ENCODE assay signal across 18 cellular contexts in genomic region chr9:96554326-96554725, GRCh38.
DNase-seq lines count a peak whose midpoint lies in the region; ATAC-seq and TF ChIP-seq lines count a peak whose summit lies in the region.
"Had no signal": no experiment of that assay in that cellular context is flagged by ENCODE, and none has a peak within 500 bp of the region (broad histone marks: within the 10 kb centered on the region; RNA-seq: fewer than 3 reads in every experiment).

No MANE protein-coding gene starts in this region.

- peaks cover 0 to 13% of the 10 kb centered on the region in 2 donors for H3K27me3 Mint-ChIP-seq in natural killer cell treated with Interleukin-12 subunit alpha and Interleukin-12 subunit beta and Interleukin-15 and Interleukin-18, amount 100 ng/mL, for 72 hours
- H3K27me3 Mint-ChIP-seq in natural killer cell (ENCODE audit: low read depth in 2 of 2): peaks cover under 1 to 12% of the 10 kb centered on the region in 2 donors
- H3K27me3 Mint-ChIP-seq: activated CD4-positive, alpha-beta T cell treated with anti-CD3 and anti-CD28 coated beads, Interleukin-2, amount 10 ng/mL, durations not matched to agents 7 days and 5 days; stimulated activated memory B cell treated with anti-CD40 and anti-IgM and Interleukin-4, amounts not matched to agents 10 μg/mL and 1 μg/mL and 100 μg/mL, for 72 hours had no signal

- H3K27me3 ChIP-seq in adipocyte (replicated peaks; ENCODE audit: control insufficient read depth, insufficient read depth, low read length): no peaks in the 10 kb centered on the region
- no peaks in the 10 kb centered on the region for H3K27me3 ChIP-seq in tibial nerve
- H3K27me3 ChIP-seq: SJCRH30 had no signal

- H3K9me3 ChIP-seq in adipocyte (ENCODE audit: control insufficient read depth, low read length): no peaks in the 10 kb centered on the region
- H3K9me3 ChIP-seq in tibial nerve: no peaks in the 10 kb centered on the region

- H3K27ac Mint-ChIP-seq in natural killer cell treated with Interleukin-12 subunit alpha and Interleukin-12 subunit beta and Interleukin-15 and Interleukin-18, amount 100 ng/mL, for 72 hours: no peak overlapping the region
- no peak overlapping the region for H3K27ac Mint-ChIP-seq in natural killer cell
- H3K27ac Mint-ChIP-seq: activated CD4-positive, alpha-beta T cell treated with anti-CD3 and anti-CD28 coated beads, Interleukin-2, amount 10 ng/mL, durations not matched to agents 7 days and 5 days; CD8-positive, alpha-beta T cell had no signal

- TF ChIP-seq CTCF in natural killer cell (IDR thresholded peaks at IDR 0.05) (no peak), fibroblast of the aortic adventitia (IDR thresholded peaks at IDR 0.05; ENCODE audit: insufficient read depth, low read length) (no peak), tibial nerve (IDR thresholded peaks at IDR 0.05) (no peak), RWPE1 (conservative IDR thresholded peaks at IDR 0.05; ENCODE audit: low read depth) (no peak)

- intact Hi-C loops in natural killer cell (cut with micrococcal nuclease): no loop called here

- POLR2A ChIA-PET in RWPE1 (lab: Yijun Ruan, JAX; ENCODE audit: low non-redundant PET): no interaction called here

- WGBS in tibial nerve, 2 donors: 15 to 26% methylated on average over 1 of the region's 1 CpG

- H3K4me3 ChIP-seq in adipocyte (ENCODE audit: low read length): no peak overlapping the region
- no peak overlapping the region for H3K4me3 ChIP-seq in fibroblast of the aortic adventitia (ENCODE audit: low read depth, low read length)
- H3K4me3 ChIP-seq in tibial nerve: no peak overlapping the region
- H3K4me3 ChIP-seq: SJCRH30, skin epidermis had no signal

- H3K27ac ChIP-seq in tibial nerve (peak overlapping the region in 3 of 4 donors; percentile 34 to 92 (median 87)), RWPE1 (no peak overlapping the region)
- H3K27ac ChIP-seq: epithelial cell of prostate, SJCRH30 had no signal

- H3K36me3 Mint-ChIP-seq in natural killer cell treated with Interleukin-12 subunit alpha and Interleukin-12 subunit beta and Interleukin-15 and Interleukin-18, amount 100 ng/mL, for 72 hours: no peaks in the 10 kb centered on the region
- H3K36me3 Mint-ChIP-seq in natural killer cell: no peaks in the 10 kb centered on the region

- CTCF ChIA-PET in RWPE1 (lab: Yijun Ruan, JAX): no interaction called here

- peak overlapping the region; percentile 75 for H3K9ac ChIP-seq in adipocyte (ENCODE audit: low read length)

- no peak for DNase-seq in natural killer cell treated with Interleukin-12 subunit alpha and Interleukin-12 subunit beta and Interleukin-15 and Interleukin-18, amount 100 ng/mL, for 72 hours (ENCODE audit: low spot score)
- no peak for DNase-seq in natural killer cell
- DNase-seq in adipocyte (ENCODE audit: low read depth): peak; percentile 60
- peak; percentile 63 for DNase-seq in fibroblast of the aortic adventitia (ENCODE audit: low read depth)
- no peak for DNase-seq in tibial nerve (ENCODE audit: low spot score in 2 of 2)
- no peak for DNase-seq in RWPE1 (ENCODE audit: low spot score)
- DNase-seq: activated CD4-positive, alpha-beta T cell treated with anti-CD3 and anti-CD28 coated beads, Interleukin-2, amount 10 ng/mL, durations not matched to agents 7 days and 5 days; CD8-positive, alpha-beta T cell; cortex of kidney; midbrain; NCI-H1092 treated with DMSO at 0.1 percent for 48 hours; NCI-H226; SJCRH30 had no signal

- H3K4me1 Mint-ChIP-seq in natural killer cell treated with Interleukin-12 subunit alpha and Interleukin-12 subunit beta and Interleukin-15 and Interleukin-18, amount 100 ng/mL, for 72 hours (ENCODE audit: low read depth in 2 of 2): peaks cover 0 to 9% of the 10 kb centered on the region in 2 donors
- H3K4me1 Mint-ChIP-seq in natural killer cell: no peaks in the 10 kb centered on the region

- H3K4me3 Mint-ChIP-seq in natural killer cell treated with Interleukin-12 subunit alpha and Interleukin-12 subunit beta and Interleukin-15 and Interleukin-18, amount 100 ng/mL, for 72 hours: peak overlapping the region; percentile 23
- no peak overlapping the region for H3K4me3 Mint-ChIP-seq in natural killer cell
- H3K4me3 Mint-ChIP-seq: activated CD4-positive, alpha-beta T cell treated with anti-CD3 and anti-CD28 coated beads, Interleukin-2, amount 10 ng/mL, durations not matched to agents 7 days and 5 days; CD8-positive, alpha-beta T cell had no signal

- TF ChIP-seq EP300 in tibial nerve (IDR thresholded peaks at IDR 0.05): no peak

- no peaks in the 10 kb centered on the region for H3K9me3 Mint-ChIP-seq in natural killer cell treated with Interleukin-12 subunit alpha and Interleukin-12 subunit beta and Interleukin-15 and Interleukin-18, amount 100 ng/mL, for 72 hours
- no peaks in the 10 kb centered on the region for H3K9me3 Mint-ChIP-seq in natural killer cell
- H3K9me3 Mint-ChIP-seq: activated CD4-positive, alpha-beta T cell treated with anti-CD3 and anti-CD28 coated beads, Interleukin-2, amount 10 ng/mL, durations not matched to agents 7 days and 5 days; CD8-positive, alpha-beta T cell; stimulated activated memory B cell treated with anti-CD40 and anti-IgM and Interleukin-4, amounts not matched to agents 10 μg/mL and 1 μg/mL and 100 μg/mL, for 72 hours had no signal

- H3K4me1 ChIP-seq in adipocyte (ENCODE audit: control insufficient read depth, insufficient read depth, low read length) (peaks cover 71% of the 10 kb centered on the region), tibial nerve (peaks cover 0 to 43% (median 27%) of the 10 kb centered on the region in 4 donors)
- H3K4me1 ChIP-seq: SJCRH30 had no signal

- no peak for ATAC-seq in natural killer cell treated with Interleukin-12 subunit alpha and Interleukin-12 subunit beta and Interleukin-15 and Interleukin-18, amount 100 ng/mL, for 72 hours
- ATAC-seq in natural killer cell: no peak
- ATAC-seq in GM19351 (IDR thresholded peaks at IDR 0.05; ENCODE audit: unreplicated experiment): no peak
- no peak for ATAC-seq in GM19455 (IDR thresholded peaks at IDR 0.05; ENCODE audit: unreplicated experiment)
- ATAC-seq: CD8-positive, alpha-beta T cell; stimulated activated memory B cell treated with anti-CD40 and anti-IgM and Interleukin-4, amounts not matched to agents 10 μg/mL and 1 μg/mL and 100 μg/mL, for 72 hours had no signal

- H3K36me3 ChIP-seq in adipocyte (ENCODE audit: control insufficient read depth, insufficient read depth, low read length, severe bottlenecking) (peaks cover 14% of the 10 kb centered on the region), tibial nerve (peaks cover 0 to 21% (median 0%) of the 10 kb centered on the region in 3 donors)

- no peak for TF ChIP-seq POLR2A in tibial nerve (IDR thresholded peaks at IDR 0.05)

Comparison
In these comparisons a context has a peak if more than half of its experiments do, and no peak if none do; other contexts are left out.
1. DNase-seq: peak in adipocyte (single experiment) and fibroblast of the aortic adventitia (single experiment); none in natural killer cell treated with Interleukin-12 subunit alpha and Interleukin-12 subunit beta and Interleukin-15 and Interleukin-18, amount 100 ng/mL, for 72 hours (single experiment), natural killer cell (single experiment), tibial nerve (0 of 2) and RWPE1 (single experiment).